13 cellular contexts compared by ENCODE assay signal in genomic region chr5:147485046-147485445, GRCh38. TPM values are rescaled to one million over a fixed set of nuclear protein-coding genes. Genes with fewer than 3 reads are reported as not detected.
A peak's percentile ranks its signal among the peaks of the same experiment; 100 is the strongest.
DNase-seq lines count a peak whose midpoint lies in the region; ATAC-seq and TF ChIP-seq lines count a peak whose summit lies in the region.
"Had no signal": no experiment of that assay in that cellular context is flagged by ENCODE, and none has a peak within 500 bp of the region (broad histone marks: within the 10 kb centered on the region; RNA-seq: fewer than 3 reads in every experiment).

No MANE protein-coding gene starts in this region.

- intact Hi-C loops in spleen (cut with DNase I; ENCODE audit: low total_unique reads) (no loop called here), PC-9 (cut with micrococcal nuclease; ENCODE audit: unreplicated experiment) (no loop called here)

- H3F3A ChIP-seq in PC-9 (ENCODE audit: insufficient read depth, low read depth), result no peaks in the 10 kb centered on the region

- H3K4me3 Mint-ChIP-seq in T-cell, result no peak overlapping the region
- no peak overlapping the region for H3K4me3 Mint-ChIP-seq in activated T-cell treated with anti-CD3 and anti-CD28 coated beads, Interleukin-2, amount 50 U/mL, for 24 hours
- H3K4me3 Mint-ChIP-seq: IgD-negative memory B cell had no signal

- H3K9me3 ChIP-seq in SK-N-MC (ENCODE audit: low read depth, low read length), result no peaks in the 10 kb centered on the region
- H3K9me3 ChIP-seq in spleen, result no peaks in the 10 kb centered on the region
- no peaks in the 10 kb centered on the region for H3K9me3 ChIP-seq in PC-9 (ENCODE audit: insufficient read depth, low read depth)

- CTCF ChIA-PET in PC-9 (lab: Charles Lee) (no interaction called here), T-cell (lab: Charles Lee) (no interaction called here)

- TF ChIP-seq CTCF in foreskin keratinocyte (conservative IDR thresholded peaks at IDR 0.05) (no peak), spleen (IDR thresholded peaks at IDR 0.05 in 8 of 11, conservative IDR thresholded peaks at IDR 0.05 in 3 of 11) (no peak), PC-9 (conservative IDR thresholded peaks at IDR 0.05) (no peak)

- H3K9ac ChIP-seq in SK-N-MC (ENCODE audit: insufficient read length), result no peak overlapping the region

- no peaks in the 10 kb centered on the region for H3K36me3 Mint-ChIP-seq in T-cell
- no peaks in the 10 kb centered on the region for H3K36me3 Mint-ChIP-seq in activated T-cell treated with anti-CD3 and anti-CD28 coated beads, Interleukin-2, amount 50 U/mL, for 24 hours (ENCODE audit: low read depth)
- H3K36me3 Mint-ChIP-seq: IgD-negative memory B cell had no signal

- TF ChIP-seq POLR2A in spleen (IDR thresholded peaks at IDR 0.05), result no peak

- H3K36me3 ChIP-seq in SK-N-MC (ENCODE audit: insufficient read depth, low read length) (no peaks in the 10 kb centered on the region), spleen (no peaks in the 10 kb centered on the region), PC-9 (ENCODE audit: low read depth) (no peaks in the 10 kb centered on the region)

- H3K4me3 ChIP-seq in SK-N-MC (no peak overlapping the region), spleen (no peak overlapping the region), PC-9 (no peak overlapping the region)

- peaks cover 0 to 6% (median 0%) of the 10 kb centered on the region in 3 donors for H3K9me3 Mint-ChIP-seq in T-cell
- no peaks in the 10 kb centered on the region for H3K9me3 Mint-ChIP-seq in activated T-cell treated with anti-CD3 and anti-CD28 coated beads, Interleukin-2, amount 50 U/mL, for 24 hours

- no peaks in the 10 kb centered on the region; the same call in 1 of the 2 replicates for H3K9me2 ChIP-seq in PC-9 (ENCODE audit: insufficient read depth)

- peaks cover 18% of the 10 kb centered on the region for H3K4me1 ChIP-seq in foreskin keratinocyte
- peaks cover 10 to 61% (median 40%) of the 10 kb centered on the region in 6 donors for H3K4me1 ChIP-seq in spleen
- no peaks in the 10 kb centered on the region for H3K4me1 ChIP-seq in PC-9 (replicated peaks; ENCODE audit: insufficient read depth)

- no peaks in the 10 kb centered on the region for H3K4me1 Mint-ChIP-seq in T-cell
- no peaks in the 10 kb centered on the region for H3K4me1 Mint-ChIP-seq in activated T-cell treated with anti-CD3 and anti-CD28 coated beads, Interleukin-2, amount 50 U/mL, for 24 hours (ENCODE audit: low read depth)
- H3K4me1 Mint-ChIP-seq: IgD-negative memory B cell had no signal

- DNase-seq in GM03348 (ENCODE audit: low spot score) (peak; percentile 50), SK-N-MC (ENCODE audit: low read depth, low spot score) (no peak), foreskin keratinocyte (no peak), spleen (no peak), PC-9 (no peak), mucosa of gallbladder (ENCODE audit: low spot score) (no peak), T-cell (no peak)
- DNase-seq in activated T-cell treated with anti-CD3 and anti-CD28 coated beads, Interleukin-2, amount 50 U/mL, for 24 hours, result no peak
- DNase-seq: dermis blood vessel endothelial cell, nucleus accumbens, SHP77 treated with DMSO at 0.1 percent for 48 hours had no signal

- POLR2A ChIA-PET in PC-9 (lab: Charles Lee; ENCODE audit: unreplicated experiment), result no interaction called here
- POLR2A ChIA-PET in T-cell (lab: Charles Lee), result no interaction called here

- H3K27me3 ChIP-seq in foreskin keratinocyte, result no peaks in the 10 kb centered on the region
- no peaks in the 10 kb centered on the region for H3K27me3 ChIP-seq in spleen (replicated peaks in 1 of 7)
- H3K27me3 ChIP-seq in PC-9 (ENCODE audit: insufficient read depth, low read depth), result peaks cover 1% of the 10 kb centered on the region; the same call in 1 of the 2 replicates

- peaks cover 1 to 11% of the 10 kb centered on the region in 2 donors for H3K27me3 Mint-ChIP-seq in T-cell
- H3K27me3 Mint-ChIP-seq in activated T-cell treated with anti-CD3 and anti-CD28 coated beads, Interleukin-2, amount 50 U/mL, for 24 hours, result peaks cover 14% of the 10 kb centered on the region

- no peaks in the 10 kb centered on the region for H4K20me1 ChIP-seq in PC-9 (ENCODE audit: insufficient read depth)

- H3K79me2 ChIP-seq in PC-9 (ENCODE audit: low read depth), result no peaks in the 10 kb centered on the region

- peak overlapping the region; percentile 27; the same call in 1 of the 2 replicates for H3K27ac ChIP-seq in SK-N-MC
- peak overlapping the region; percentile 53 for H3K27ac ChIP-seq in foreskin keratinocyte
- H3K27ac ChIP-seq in spleen, result peak overlapping the region in 7 of 8 donors; percentile 48 to 79 (median 67)
- H3K27ac ChIP-seq in PC-9, result no peak overlapping the region

- no TSS peak for BruUV-seq in PC-9 (replicated peaks; lab: Mats Ljungman, UMichigan)

- 65 to 86% (median 70%) methylated on average over 6 of the region's 6 CpGs for WGBS in spleen, 5 donors

- no peak overlapping the region for H2AFZ ChIP-seq in PC-9

- no peak overlapping the region for H3K27ac Mint-ChIP-seq in T-cell
- no peak overlapping the region for H3K27ac Mint-ChIP-seq in activated T-cell treated with anti-CD3 and anti-CD28 coated beads, Interleukin-2, amount 50 U/mL, for 24 hours
- H3K27ac Mint-ChIP-seq: IgD-negative memory B cell had no signal

- no peak overlapping the region for H3K4me2 ChIP-seq in PC-9

- no peak for ATAC-seq in foreskin keratinocyte
- ATAC-seq in T-cell (replicated peaks in 1 of 4), result no peak
- ATAC-seq: activated CD4-positive, CD25-positive, alpha-beta regulatory T cell treated with anti-CD3 and anti-CD28 coated beads, Interleukin-2, amount 50 U/mL, for 24 hours had no signal

RNA-seq across cellular contexts. Expression of gene DPYSL3, which starts 24.8 kb away (rescaled TPM):
- total RNA-seq in foreskin keratinocyte (29.4 and 53.6 TPM in 2 replicates), spleen (10 to 100 TPM; 38.4 to 58.2 (median 46.7) TPM), PC-9 (2021) (0.40 and 1.3 TPM in 2 replicates), mucosa of gallbladder (94.6 TPM), T-cell (under 1 TPM; 0.09 to 0.68 (median 0.54) TPM)
- polyA plus RNA-seq in foreskin keratinocyte (14.5 and 24.3 TPM in 2 replicates), spleen (10 to 100 TPM in 2 of 3 donors, 1 to 10 TPM in 1; 10.0 to 20.5 (median 15.9) TPM)
- polyA plus RNA-seq: IgD-negative memory B cell had no signal

Comparison
In these comparisons a context has a peak if more than half of its experiments do, and no peak if none do; other contexts are left out.
1. RNA of gene DPYSL3, which starts 24.8 kb away (total RNA-seq): 94.6 TPM in mucosa of gallbladder (single experiment), 38.4 to 58.2 TPM in spleen and 29.4 to 53.6 TPM in foreskin keratinocyte; 0.40 to 1.3 TPM in PC-9 and 0.09 to 0.68 TPM in T-cell; every median in the first group is over 10 times any median in the second.